8 cellular contexts compared by ENCODE assay signal in the genomic region with DNA sequence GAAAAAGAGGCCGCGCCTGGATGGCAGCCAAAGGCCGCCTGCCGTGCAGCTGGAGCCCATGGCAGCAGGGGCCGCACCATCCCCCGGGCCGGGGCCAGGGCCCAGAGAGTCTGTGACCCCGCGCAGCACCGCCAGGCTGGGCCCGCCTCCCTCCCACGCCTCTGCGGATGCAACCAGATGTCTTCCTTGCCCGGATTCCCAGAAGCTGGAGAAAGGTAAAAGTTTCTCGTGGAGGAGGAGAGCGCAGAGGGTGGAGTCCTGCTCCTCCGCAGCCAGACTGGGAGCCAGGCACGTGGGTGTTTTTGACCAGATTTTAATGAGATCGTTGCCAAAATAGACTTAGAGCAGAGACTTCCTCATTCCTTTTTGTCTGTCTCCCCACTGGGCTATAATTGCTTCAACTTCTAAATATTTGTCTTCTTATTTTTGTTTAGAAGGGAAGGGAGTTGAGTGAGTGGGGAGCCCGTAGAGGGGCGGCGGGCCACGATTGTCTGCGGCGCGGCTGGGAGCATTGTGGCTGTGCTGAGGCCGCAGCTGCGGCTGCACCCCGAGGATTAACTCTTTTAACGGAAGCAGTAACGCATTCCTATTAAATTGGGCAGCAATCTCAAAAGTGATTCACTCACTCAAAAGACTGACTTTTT. TPM values are rescaled to one million over a fixed set of nuclear protein-coding genes. Genes with fewer than 3 reads are reported as not detected.
DNase-seq lines count a peak whose midpoint lies in the region; ATAC-seq and TF ChIP-seq lines count a peak whose summit lies in the region.

No MANE protein-coding gene starts in this region.

- DNase-seq in NCI-H69 (lab: John Stamatoyannopoulos, UW) (peak; percentile 57), nephron progenitor cell (peak; percentile 67), mesenteric fat pad (ENCODE audit: low spot score) (no peak)
- DNase-seq in central memory CD4-positive, alpha-beta T cell: no peak

- ATAC-seq in esophagus mucosa: peak; percentile 33
- ATAC-seq in HG03039 (IDR thresholded peaks at IDR 0.05; ENCODE audit: unreplicated experiment): no peak
- ATAC-seq in GM21367 (IDR thresholded peaks at IDR 0.05; ENCODE audit: unreplicated experiment): no peak

- no peaks in the 10 kb centered on the region for H3K27me3 Mint-ChIP-seq in nephron progenitor cell (ENCODE audit: low read depth, poor library complexity)

- peaks cover 0 to 12% (median 0%) of the 10 kb centered on the region in 11 experiments; a peak in 2 of 22 replicates for H3K27me3 ChIP-seq in BLaER1 treated with 17β-estradiol and CSF1 and Interleukin-3, amounts not matched to agents 10 nM and 100 nM

- H3K9ac ChIP-seq in BLaER1 treated with 17β-estradiol and CSF1 and Interleukin-3, amounts not matched to agents 10 nM and 100 nM: peak overlapping the region in 10 of 11 experiments; percentile 34 to 81 (median 62); a peak in 20 of 22 replicates

- H3K9me3 Mint-ChIP-seq in nephron progenitor cell: no peaks in the 10 kb centered on the region

- peaks cover 0 to 70% (median 5%) of the 10 kb centered on the region in 11 experiments; a peak in 13 of 22 replicates for H4K20me1 ChIP-seq in BLaER1 treated with 17β-estradiol and CSF1 and Interleukin-3, amounts not matched to agents 10 nM and 100 nM

- peaks cover 87% of the 10 kb centered on the region for H3K4me1 Mint-ChIP-seq in nephron progenitor cell

- peak overlapping the region in 9 of 10 experiments; percentile 21 to 59 (median 46); a peak in 19 of 20 replicates for H3K4me3 ChIP-seq in BLaER1 treated with 17β-estradiol and CSF1 and Interleukin-3, amounts not matched to agents 10 nM and 100 nM

- H3K27ac Mint-ChIP-seq in nephron progenitor cell: peak overlapping the region; percentile 92

- H3K4me3 Mint-ChIP-seq in nephron progenitor cell: peak overlapping the region; percentile 73

- H3K4me2 ChIP-seq in BLaER1 treated with 17β-estradiol and CSF1 and Interleukin-3, amounts not matched to agents 10 nM and 100 nM: peak overlapping the region; percentile 81 to 100 (median 95)

- peaks cover 73% of the 10 kb centered on the region for H3K36me3 Mint-ChIP-seq in nephron progenitor cell (ENCODE audit: low read depth)

- H3K9me3 ChIP-seq in BLaER1 treated with 17β-estradiol and CSF1 and Interleukin-3, amounts not matched to agents 10 nM and 100 nM (replicated peaks in 1 of 11): no peaks in the 10 kb centered on the region

- H3K36me3 ChIP-seq in BLaER1 treated with 17β-estradiol and CSF1 and Interleukin-3, amounts not matched to agents 10 nM and 100 nM: peaks cover 42 to 64% (median 50%) of the 10 kb centered on the region in 11 experiments

- no peak for TF ChIP-seq CTCF in nephron progenitor cell (IDR thresholded peaks at IDR 0.05)

- H3K4me1 ChIP-seq in BLaER1 treated with 17β-estradiol and CSF1 and Interleukin-3, amounts not matched to agents 10 nM and 100 nM: peaks cover 63 to 90% (median 80%) of the 10 kb centered on the region in 10 experiments

- H3K27ac ChIP-seq in BLaER1 treated with 17β-estradiol and CSF1 and Interleukin-3, amounts not matched to agents 10 nM and 100 nM: peak overlapping the region in 9 of 11 experiments; percentile 49 to 92 (median 76); a peak in 18 of 22 replicates

RNA-seq across cellular contexts. Expression of gene NDUFS7, which starts 22.8 kb away (rescaled TPM):
- total RNA-seq in esophagus mucosa: 120 TPM
- 75.3 TPM for total RNA-seq in mesenteric fat pad

RNA-seq across cellular contexts. Expression of gene GAMT, which starts 40.4 kb away (rescaled TPM):
- 19.2 TPM for total RNA-seq in esophagus mucosa
- 8.4 TPM for total RNA-seq in mesenteric fat pad

RNA-seq across cellular contexts. Expression of gene DAZAP1, which starts 46.4 kb away (rescaled TPM):
- total RNA-seq in esophagus mucosa (91.6 TPM), mesenteric fat pad (110 TPM)

Comparison
In these comparisons a context has a peak if more than half of its experiments do, and no peak if none do; other contexts are left out.
1. DNase-seq: peak in NCI-H69 (single experiment) and nephron progenitor cell (single experiment); none in central memory CD4-positive, alpha-beta T cell (single experiment) and mesenteric fat pad (single experiment).